7 cellular contexts compared by ENCODE assay signal in the genomic region with DNA sequence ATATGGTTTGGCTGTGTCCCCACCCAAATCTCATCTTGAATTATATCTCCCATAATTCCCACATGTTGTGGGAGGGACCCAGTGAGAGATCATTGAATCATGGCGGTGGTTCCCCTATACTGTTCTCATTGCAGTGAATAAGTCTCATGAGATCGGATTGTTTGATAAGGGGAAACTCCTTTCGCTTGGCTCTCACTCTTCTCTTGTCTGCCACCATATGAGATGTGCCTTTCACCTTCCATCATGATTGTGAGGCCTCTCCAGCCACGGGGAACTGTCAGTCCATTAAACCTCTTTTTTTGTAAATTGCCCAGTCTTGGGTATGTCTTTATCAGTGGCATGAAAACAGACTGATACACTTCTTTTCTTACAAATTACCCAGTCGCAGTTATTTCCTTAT.
A peak's percentile ranks its signal among the peaks of the same experiment; 100 is the strongest.
DNase-seq lines count a peak whose midpoint lies in the region; ATAC-seq, FAIRE-seq and TF ChIP-seq lines count a peak whose summit lies in the region.
"Not testable (repeated sequence)": the region's sequence is repeated elsewhere in the genome, so short reads cannot be mapped to it uniquely, and the experiment has no call there.

No MANE protein-coding gene starts in this region.

- no CpG with 5 or more reads among the region's 5 CpGs for WGBS in IMR-90 (ENCODE audit: extremely low coverage in 2 of 2, insufficient read length in 1 of 2), 2 experiments
- 33% methylated on average over 5 of the region's 5 CpGs for WGBS in K562 (ENCODE audit: insufficient coverage, low coverage, missing lambda C conversion rate)
- WGBS in smooth muscle cell (ENCODE audit: low lambda C conversion rate) = 98% methylated on average over 5 of the region's 5 CpGs

- not testable (repeated sequence) for DNase-seq in DND-41; IMR-90; astrocyte (ENCODE audit: low read depth); K562 (ENCODE audit: extremely low read depth in 1 of 4, low spot score in 3 of 4); smooth muscle cell (lab: John Stamatoyannopoulos, UW; ENCODE audit: unreplicated experiment)
- peak; percentile 30 for DNase-seq in OCI-M1 (lab: John Stamatoyannopoulos, UW)

- not testable (repeated sequence) for H3K36me3 ChIP-seq in DND-41 (ENCODE audit: insufficient read depth, low read length); IMR-90 (ENCODE audit: control insufficient read depth, insufficient read depth, low read length); astrocyte (ENCODE audit: insufficient read depth, low read length); K562 (ENCODE audit: control insufficient read depth, insufficient read depth, low read length); smooth muscle cell (ENCODE audit: low read depth)

- peaks cover 28% of the 10 kb centered on the region for H3K4me1 Mint-ChIP-seq in astrocyte (ENCODE audit: low read depth, unreplicated experiment)
- peaks cover 46% of the 10 kb centered on the region for H3K4me1 Mint-ChIP-seq in dendritic cell treated with granulocyte-macrophage colony-stimulating factor and Interleukin-4, amounts not matched to agents 40 ng/mL and 50 ng/mL, for 4 days (ENCODE audit: low read depth)

- H3K4me1 ChIP-seq in DND-41 (ENCODE audit: insufficient read depth, low read length) = peaks cover 33% of the 10 kb centered on the region
- not testable (repeated sequence) for H3K4me1 ChIP-seq in IMR-90 (ENCODE audit: control insufficient read depth, insufficient read depth, low read length); astrocyte (ENCODE audit: insufficient read depth, low read length); smooth muscle cell (ENCODE audit: low read depth)
- H3K4me1 ChIP-seq in K562 (replicated peaks in 1 of 2; ENCODE audit: control insufficient read depth in 2 of 2, insufficient read depth in 2 of 2, low read length in 2 of 2) = peaks cover 3 to 22% of the 10 kb centered on the region in 2 experiments; a peak in 4 of 5 replicates

- H3K18ac ChIP-seq in IMR-90 (ENCODE audit: low read depth, low read length) = not testable (repeated sequence)

- H3K27me3 Mint-ChIP-seq in astrocyte (ENCODE audit: low read depth, unreplicated experiment); dendritic cell treated with granulocyte-macrophage colony-stimulating factor and Interleukin-4, amounts not matched to agents 40 ng/mL and 50 ng/mL, for 4 days: not testable (repeated sequence)

- not testable (repeated sequence) for H3K9ac ChIP-seq in DND-41 (ENCODE audit: low read depth, low read length); IMR-90 (ENCODE audit: low read depth, low read length); astrocyte (ENCODE audit: low read length); K562 (ENCODE audit: insufficient read depth in 1 of 2, low read depth in 2 of 2, low read length in 2 of 2); smooth muscle cell (ENCODE audit: low read depth)

- not testable (repeated sequence) for ATAC-seq in DND-41 (ENCODE audit: insufficient read depth, low read depth); IMR-90 (ENCODE audit: low read depth); K562

- not testable (repeated sequence) for H3K4me3 Mint-ChIP-seq in astrocyte (ENCODE audit: unreplicated experiment); dendritic cell treated with granulocyte-macrophage colony-stimulating factor and Interleukin-4, amounts not matched to agents 40 ng/mL and 50 ng/mL, for 4 days

- H4K91ac ChIP-seq in IMR-90 (ENCODE audit: insufficient read depth, low read depth, low read length) = not testable (repeated sequence)

- H3K27me3 ChIP-seq in DND-41 (ENCODE audit: insufficient read depth, low read length, poor library complexity); IMR-90 (ENCODE audit: control insufficient read depth, insufficient read depth, low read length); astrocyte (ENCODE audit: insufficient read depth, low read length); K562 (ENCODE audit: control insufficient read depth in 2 of 2, insufficient read depth in 2 of 2, low read length in 2 of 2); smooth muscle cell (ENCODE audit: low read depth): not testable (repeated sequence)

- not testable (repeated sequence) for H3K9me3 Mint-ChIP-seq in astrocyte (ENCODE audit: unreplicated experiment)
- peaks cover 40% of the 10 kb centered on the region for H3K9me3 Mint-ChIP-seq in dendritic cell treated with granulocyte-macrophage colony-stimulating factor and Interleukin-4, amounts not matched to agents 40 ng/mL and 50 ng/mL, for 4 days

- not testable (repeated sequence) for H3K79me2 ChIP-seq in DND-41 (ENCODE audit: insufficient read depth, low read length); astrocyte (ENCODE audit: insufficient read depth, low read length); K562 (ENCODE audit: control insufficient read depth, insufficient read depth, low read length); smooth muscle cell (ENCODE audit: low read depth)

- not testable (repeated sequence) for H3K14ac ChIP-seq in IMR-90 (replicated peaks; ENCODE audit: low read depth, low read length)

- not testable (repeated sequence) for H3K4ac ChIP-seq in IMR-90 (ENCODE audit: low read depth, low read length)

- H3K36me3 Mint-ChIP-seq in astrocyte (ENCODE audit: low read depth, unreplicated experiment) = not testable (repeated sequence)
- H3K36me3 Mint-ChIP-seq in dendritic cell treated with granulocyte-macrophage colony-stimulating factor and Interleukin-4, amounts not matched to agents 40 ng/mL and 50 ng/mL, for 4 days (ENCODE audit: low read depth) = peaks cover 13% of the 10 kb centered on the region

- H3K9me1 ChIP-seq in IMR-90 (ENCODE audit: insufficient read depth, low read length); K562 (ENCODE audit: control insufficient read depth, insufficient read depth, low read length): not testable (repeated sequence)

- H2BK5ac ChIP-seq in IMR-90 (ENCODE audit: low read depth, low read length, poor library complexity, severe bottlenecking) = not testable (repeated sequence)

- not testable (repeated sequence) for H3K56ac ChIP-seq in IMR-90 (ENCODE audit: extremely low read depth, insufficient read depth, low read length)

- POLR2A ChIA-PET in IMR-90 (lab: Charles Lee; ENCODE audit: unreplicated experiment); K562 (lab: Yijun Ruan, JAX): not testable (repeated sequence)

- H3F3A ChIP-seq in smooth muscle cell (ENCODE audit: low read depth) = peaks cover 13% of the 10 kb centered on the region

- H3K9me3 ChIP-seq in DND-41 (ENCODE audit: insufficient read depth, low read length, severe bottlenecking); IMR-90 (ENCODE audit: control insufficient read depth, insufficient read depth, low read length); astrocyte (ENCODE audit: insufficient read depth, low read depth, low read length); K562 (replicated peaks; ENCODE audit: control insufficient read depth, insufficient read depth, low read depth, low read length); smooth muscle cell (replicated peaks; ENCODE audit: low read depth): not testable (repeated sequence)

- not testable (repeated sequence) for H2AK9ac ChIP-seq in IMR-90 (replicated peaks; ENCODE audit: low read depth, low read length, poor library complexity)

- not testable (repeated sequence) for TF ChIP-seq RAD21 in IMR-90 (IDR thresholded peaks at IDR 0.05; ENCODE audit: low read length); K562 (CRISPR knock-in tag; conservative IDR thresholded peaks at IDR 0.05 in 1 of 2, IDR thresholded peaks at IDR 0.05 in 1 of 2)

- not testable (repeated sequence) for H3K4me3 ChIP-seq in DND-41 (ENCODE audit: low read depth in 1 of 2, low read length in 2 of 2); IMR-90 (ENCODE audit: insufficient read depth, low read depth, low read length); astrocyte (ENCODE audit: insufficient read depth, low read depth, low read length); K562; smooth muscle cell

- H2AFZ ChIP-seq in DND-41 (ENCODE audit: low read depth, low read length); IMR-90 (replicated peaks; ENCODE audit: low read length, poor library complexity); astrocyte (ENCODE audit: low read depth, low read length); K562 (ENCODE audit: low read depth, low read length); smooth muscle cell (ENCODE audit: low read depth): not testable (repeated sequence)

- not testable (repeated sequence) for TF ChIP-seq POLR2A in IMR-90 (IDR thresholded peaks at IDR 0.05; ENCODE audit: low read depth, low read length); K562 (conservative IDR thresholded peaks at IDR 0.05)

- intact Hi-C loops in IMR-90 (cut with micrococcal nuclease); K562 (cut with micrococcal nuclease); dendritic cell treated with granulocyte-macrophage colony-stimulating factor and Interleukin-4, amounts not matched to agents 40 ng/mL and 50 ng/mL, for 4 days (cut with micrococcal nuclease): not testable (repeated sequence)

- CTCF ChIA-PET in IMR-90 (lab: Yijun Ruan, JAX); K562 (lab: Yijun Ruan, JAX; ENCODE audit: low intra/inter-chr PET ratio): not testable (repeated sequence)

- H4K5ac ChIP-seq in IMR-90 (ENCODE audit: low read depth, low read length) = not testable (repeated sequence)

- H2BK20ac ChIP-seq in IMR-90 (ENCODE audit: low read depth, low read length) = 0 out of 2 replicates have a peak overlapping the region, but pooled peaks have one; percentile 76

- H2BK120ac ChIP-seq in IMR-90 (ENCODE audit: low read depth, low read length) = not testable (repeated sequence)

- not testable (repeated sequence) for H4K8ac ChIP-seq in IMR-90 (ENCODE audit: low read depth in 2 of 2, low read length in 2 of 2)

- H3K23ac ChIP-seq in IMR-90 (ENCODE audit: low read depth, low read length) = not testable (repeated sequence)

- in situ Hi-C loops in IMR-90 (cut with MboI; ENCODE audit: low sequenced_read_pairs); K562 (cut with MboI): not testable (repeated sequence)

- dilution Hi-C loops in IMR-90 (cut with HindIII; ENCODE audit: low sequenced_read_pairs, unreplicated experiment) = not testable (repeated sequence)

- not testable (repeated sequence) for H3K79me1 ChIP-seq in IMR-90 (ENCODE audit: low read depth in 1 of 2, low read length in 2 of 2)

- H2AK5ac ChIP-seq in IMR-90 (ENCODE audit: low read depth, low read length) = not testable (repeated sequence)

- TF ChIP-seq CTCF in DND-41 (IDR thresholded peaks at IDR 0.05; ENCODE audit: borderline replicate concordance, extremely low read depth, low read length, poor library complexity, severe bottlenecking); IMR-90 (conservative IDR thresholded peaks at IDR 0.05; ENCODE audit: low read depth, low read length); astrocyte (IDR thresholded peaks at IDR 0.05; ENCODE audit: insufficient read depth, low read depth, low read length); K562 (IDR thresholded peaks at IDR 0.05 in 2 of 3, conservative IDR thresholded peaks at IDR 0.05 in 1 of 3; ENCODE audit: insufficient read depth in 2 of 3, low read depth in 1 of 3, low read length in 3 of 3); smooth muscle cell (IDR thresholded peaks at IDR 0.05; ENCODE audit: borderline replicate concordance, insufficient read depth, poor library complexity, severe bottlenecking): not testable (repeated sequence)

- peak overlapping the region; percentile 75 for H3K27ac Mint-ChIP-seq in astrocyte (ENCODE audit: unreplicated experiment)
- H3K27ac Mint-ChIP-seq in dendritic cell treated with granulocyte-macrophage colony-stimulating factor and Interleukin-4, amounts not matched to agents 40 ng/mL and 50 ng/mL, for 4 days = peak overlapping the region; percentile 74

- H3K4me2 ChIP-seq in DND-41 (ENCODE audit: insufficient read depth, low read length); IMR-90 (ENCODE audit: low read depth, low read length); astrocyte (ENCODE audit: low read length); K562 (ENCODE audit: insufficient read depth, low read length); smooth muscle cell: not testable (repeated sequence)

- not testable (repeated sequence) for FAIRE-seq in astrocyte (lab: Jason Lieb, UNC); K562 (lab: Jason Lieb, UNC)

- H3K27ac ChIP-seq in DND-41 (ENCODE audit: low read length) (peak overlapping the region; percentile 37; the same call in 1 of the 2 replicates), smooth muscle cell (ENCODE audit: low read depth) (peak overlapping the region; percentile 77)
- not testable (repeated sequence) for H3K27ac ChIP-seq in IMR-90 (ENCODE audit: insufficient read depth, low read length); astrocyte (ENCODE audit: low read depth, low read length); K562 (ENCODE audit: extremely low read depth, low read depth, low read length)

- H2BK15ac ChIP-seq in IMR-90 (ENCODE audit: low read depth, low read length) = not testable (repeated sequence)

- not testable (repeated sequence) for H4K20me1 ChIP-seq in DND-41 (ENCODE audit: insufficient read depth, low read length); IMR-90 (ENCODE audit: insufficient read depth, low read length); astrocyte (ENCODE audit: insufficient read depth, low read length); K562 (replicated peaks; ENCODE audit: control insufficient read depth, insufficient read depth, low read length); smooth muscle cell (ENCODE audit: low read depth)

- TF ChIP-seq EP300 in K562 (IDR thresholded peaks at IDR 0.05; ENCODE audit: low read length) = not testable (repeated sequence)

- not testable (repeated sequence) for BruUV-seq in IMR-90 (replicated peaks; lab: Mats Ljungman, UMichigan); K562 (replicated peaks; lab: Mats Ljungman, UMichigan)
